ENCODE assay signal across 34 cellular contexts in the genomic region with DNA sequence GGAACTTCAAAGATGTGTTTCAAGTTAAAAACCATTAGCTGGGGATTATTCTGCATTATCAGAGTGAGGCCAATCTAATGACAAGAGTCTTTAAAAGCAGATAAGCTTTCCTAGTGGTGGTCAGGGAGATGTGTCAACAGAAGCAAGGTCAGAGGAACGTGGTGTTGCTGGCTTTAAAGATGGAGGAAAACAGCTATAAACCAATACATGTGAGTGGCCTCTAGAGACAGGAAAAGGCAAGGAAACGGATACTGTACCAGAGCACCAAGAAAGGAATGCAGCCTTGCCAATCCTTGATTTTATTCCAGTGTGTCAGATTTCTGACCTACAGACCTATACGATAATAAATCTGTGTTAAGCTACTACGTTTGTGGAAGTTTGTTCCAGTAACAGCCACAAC.
DNase-seq lines count a peak whose midpoint lies in the region; ATAC-seq and TF ChIP-seq lines count a peak whose summit lies in the region.
"Had no signal": no experiment of that assay in that cellular context is flagged by ENCODE, and none has a peak within 500 bp of the region (broad histone marks: within the 10 kb centered on the region; RNA-seq: fewer than 3 reads in every experiment).

No MANE protein-coding gene starts in this region.

- H3K27me3 Mint-ChIP-seq in WTC11 (ENCODE audit: low read depth) = no peaks in the 10 kb centered on the region
- H3K27me3 Mint-ChIP-seq: activated CD4-positive, alpha-beta memory T cell treated with anti-CD3 and anti-CD28 coated beads, Interleukin-2, amount 10 ng/mL, durations not matched to agents 7 days and 5 days; activated naive CD4-positive, alpha-beta T cell treated with anti-CD3 and anti-CD28 coated beads, Interleukin-2, amount 50 U/mL, for 24 hours; CD4-positive, alpha-beta T cell; IgD-negative memory B cell; naive B cell; progenitor cell of endocrine pancreas had no signal

- TF ChIP-seq CTCF in WTC11 (IDR thresholded peaks at IDR 0.05) = no peak

- peaks cover 32% of the 10 kb centered on the region for H3K9me3 Mint-ChIP-seq in WTC11

- no peak overlapping the region for H3K4me3 Mint-ChIP-seq in WTC11
- H3K4me3 Mint-ChIP-seq: activated CD4-positive, alpha-beta memory T cell treated with anti-CD3 and anti-CD28 coated beads, Interleukin-2, amount 10 ng/mL, durations not matched to agents 7 days and 5 days; activated naive CD4-positive, alpha-beta T cell treated with anti-CD3 and anti-CD28 coated beads, Interleukin-2, amount 50 U/mL, for 24 hours; CD4-positive, alpha-beta T cell; IgD-negative memory B cell; mesothelial cell of epicardium; naive B cell had no signal

- POLR2A ChIA-PET in WTC11 (lab: Charles Lee) = interaction anchor here (0.6 kb wide), 1 partner anchor 561 kb away, joined by 3 read pairs; no protein-coding TSS in a partner anchor

- H3K27ac Mint-ChIP-seq in WTC11 = no peak overlapping the region
- H3K27ac Mint-ChIP-seq: activated CD4-positive, alpha-beta memory T cell treated with anti-CD3 and anti-CD28 coated beads, Interleukin-2, amount 10 ng/mL, durations not matched to agents 7 days and 5 days; activated naive CD4-positive, alpha-beta T cell treated with anti-CD3 and anti-CD28 coated beads, Interleukin-2, amount 50 U/mL, for 24 hours; activated T-helper 2 cell treated with anti-CD3 and anti-CD28 coated beads, Interferon-gamma antibody, Interleukin-2, Interleukin-4, amounts not matched to agents 10 μg/mL and 5 μg/mL and 100 μg/mL, durations not matched to agents 14 hours and 24 hours and 36 hours; CD4-positive, alpha-beta T cell; IgD-negative memory B cell; mesothelial cell of epicardium; progenitor cell of endocrine pancreas had no signal

- H3K36me3 Mint-ChIP-seq in WTC11 = peaks cover 4% of the 10 kb centered on the region; the same call in 1 of the 2 replicates
- H3K36me3 Mint-ChIP-seq: activated naive CD4-positive, alpha-beta T cell treated with anti-CD3 and anti-CD28 coated beads, Interleukin-2, amount 50 U/mL, for 24 hours; IgD-negative memory B cell; naive B cell had no signal

- peak; percentile 69; the same call in 1 of the 2 replicates for ATAC-seq in WTC11
- no peak for ATAC-seq in GM18517 (IDR thresholded peaks at IDR 0.05; ENCODE audit: unreplicated experiment)
- ATAC-seq: left ventricle myocardium superior, SK-N-SH treated with all-trans-retinoic acid at 6 μM for 48 hours had no signal

- CTCF ChIA-PET in WTC11 (lab: Charles Lee) = no interaction called here

- DNase-seq in CMK (ENCODE audit: low read depth) (peak; percentile 33), NCI-H82 treated with DMSO at 0.1 percent for 48 hours (lab: John Stamatoyannopoulos, UW; ENCODE audit: unreplicated experiment) (peak; percentile 28), WTC11 (ENCODE audit: low spot score) (no peak), iPS DF 19.7 (ENCODE audit: low read depth, low spot score) (peak; percentile 9), ecto neural progenitor cell (ENCODE audit: low spot score) (no peak), SW 1271 (lab: John Stamatoyannopoulos, UW) (no peak), NCI-H1417 treated with DMSO at 0.1 percent for 48 hours (lab: John Stamatoyannopoulos, UW) (no peak)
- DNase-seq: activated CD4-positive, alpha-beta memory T cell treated with anti-CD3 and anti-CD28 coated beads, Interleukin-2, amount 10 ng/mL, durations not matched to agents 7 days and 5 days; activated CD4-positive, CD25-positive, alpha-beta regulatory T cell treated with anti-CD3 and anti-CD28 coated beads, Interleukin-2, amount 50 U/mL, for 72 hours; activated CD8-positive, alpha-beta memory T cell treated with anti-CD3 and anti-CD28 coated beads, Interleukin-2, amount 50 U/mL, for 48 hours; AML-193; CD4-positive, alpha-beta T cell; cortex of kidney; DMS 273 treated with DMSO at 0.1 percent for 48 hours; esophagus squamous epithelium; foreskin melanocyte; GM23248; left ventricle myocardium superior; naive B cell; NCI-H1105; NCI-H2029 treated with DMSO at 0.1 percent for 48 hours; NCI-H226; NCI-H69; sigmoid colon; stimulated activated naive CD4-positive, alpha-beta T cell; testis; uterus had no signal

- no peaks in the 10 kb centered on the region for H3K4me1 Mint-ChIP-seq in WTC11
- H3K4me1 Mint-ChIP-seq: activated CD4-positive, alpha-beta memory T cell treated with anti-CD3 and anti-CD28 coated beads, Interleukin-2, amount 10 ng/mL, durations not matched to agents 7 days and 5 days; activated naive CD4-positive, alpha-beta T cell treated with anti-CD3 and anti-CD28 coated beads, Interleukin-2, amount 50 U/mL, for 24 hours; naive B cell had no signal

TF ChIP-seq in WTC11, 78 proteins besides CTCF, POLR2A, EP300 and RAD21 (continues in another document):
- TF ChIP-seq, protein P1, sequence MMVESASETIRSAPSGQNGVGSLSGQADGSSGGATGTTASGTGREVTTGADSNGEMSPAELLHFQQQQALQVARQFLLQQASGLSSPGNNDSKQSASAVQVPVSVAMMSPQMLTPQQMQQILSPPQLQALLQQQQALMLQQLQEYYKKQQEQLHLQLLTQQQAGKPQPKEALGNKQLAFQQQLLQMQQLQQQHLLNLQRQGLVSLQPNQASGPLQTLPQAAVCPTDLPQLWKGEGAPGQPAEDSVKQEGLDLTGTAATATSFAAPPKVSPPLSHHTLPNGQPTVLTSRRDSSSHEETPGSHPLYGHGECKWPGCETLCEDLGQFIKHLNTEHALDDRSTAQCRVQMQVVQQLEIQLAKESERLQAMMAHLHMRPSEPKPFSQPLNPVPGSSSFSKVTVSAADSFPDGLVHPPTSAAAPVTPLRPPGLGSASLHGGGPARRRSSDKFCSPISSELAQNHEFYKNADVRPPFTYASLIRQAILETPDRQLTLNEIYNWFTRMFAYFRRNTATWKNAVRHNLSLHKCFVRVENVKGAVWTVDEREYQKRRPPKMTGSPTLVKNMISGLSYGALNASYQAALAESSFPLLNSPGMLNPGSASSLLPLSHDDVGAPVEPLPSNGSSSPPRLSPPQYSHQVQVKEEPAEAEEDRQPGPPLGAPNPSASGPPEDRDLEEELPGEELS (CRISPR knock-in tag; IDR thresholded peaks at IDR 0.05) = no peak
- TF ChIP-seq CREB1 (CRISPR knock-in tag; IDR thresholded peaks at IDR 0.05) (no peak), ATF1 (CRISPR knock-in tag; IDR thresholded peaks at IDR 0.05) (no peak), CBFB (CRISPR knock-in tag; IDR thresholded peaks at IDR 0.05; ENCODE audit: low read depth) (no peak), ZNF671 (CRISPR knock-in tag; IDR thresholded peaks at IDR 0.05) (no peak), ZNF121 (CRISPR knock-in tag; IDR thresholded peaks at IDR 0.05) (no peak)
- TF ChIP-seq, protein P2, sequence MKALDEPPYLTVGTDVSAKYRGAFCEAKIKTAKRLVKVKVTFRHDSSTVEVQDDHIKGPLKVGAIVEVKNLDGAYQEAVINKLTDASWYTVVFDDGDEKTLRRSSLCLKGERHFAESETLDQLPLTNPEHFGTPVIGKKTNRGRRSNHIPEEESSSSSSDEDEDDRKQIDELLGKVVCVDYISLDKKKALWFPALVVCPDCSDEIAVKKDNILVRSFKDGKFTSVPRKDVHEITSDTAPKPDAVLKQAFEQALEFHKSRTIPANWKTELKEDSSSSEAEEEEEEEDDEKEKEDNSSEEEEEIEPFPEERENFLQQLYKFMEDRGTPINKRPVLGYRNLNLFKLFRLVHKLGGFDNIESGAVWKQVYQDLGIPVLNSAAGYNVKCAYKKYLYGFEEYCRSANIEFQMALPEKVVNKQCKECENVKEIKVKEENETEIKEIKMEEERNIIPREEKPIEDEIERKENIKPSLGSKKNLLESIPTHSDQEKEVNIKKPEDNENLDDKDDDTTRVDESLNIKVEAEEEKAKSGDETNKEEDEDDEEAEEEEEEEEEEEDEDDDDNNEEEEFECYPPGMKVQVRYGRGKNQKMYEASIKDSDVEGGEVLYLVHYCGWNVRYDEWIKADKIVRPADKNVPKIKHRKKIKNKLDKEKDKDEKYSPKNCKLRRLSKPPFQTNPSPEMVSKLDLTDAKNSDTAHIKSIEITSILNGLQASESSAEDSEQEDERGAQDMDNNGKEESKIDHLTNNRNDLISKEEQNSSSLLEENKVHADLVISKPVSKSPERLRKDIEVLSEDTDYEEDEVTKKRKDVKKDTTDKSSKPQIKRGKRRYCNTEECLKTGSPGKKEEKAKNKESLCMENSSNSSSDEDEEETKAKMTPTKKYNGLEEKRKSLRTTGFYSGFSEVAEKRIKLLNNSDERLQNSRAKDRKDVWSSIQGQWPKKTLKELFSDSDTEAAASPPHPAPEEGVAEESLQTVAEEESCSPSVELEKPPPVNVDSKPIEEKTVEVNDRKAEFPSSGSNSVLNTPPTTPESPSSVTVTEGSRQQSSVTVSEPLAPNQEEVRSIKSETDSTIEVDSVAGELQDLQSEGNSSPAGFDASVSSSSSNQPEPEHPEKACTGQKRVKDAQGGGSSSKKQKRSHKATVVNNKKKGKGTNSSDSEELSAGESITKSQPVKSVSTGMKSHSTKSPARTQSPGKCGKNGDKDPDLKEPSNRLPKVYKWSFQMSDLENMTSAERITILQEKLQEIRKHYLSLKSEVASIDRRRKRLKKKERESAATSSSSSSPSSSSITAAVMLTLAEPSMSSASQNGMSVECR (CRISPR knock-in tag; IDR thresholded peaks at IDR 0.05; ENCODE audit: borderline replicate concordance) = no peak
- TF ChIP-seq, protein P3, sequence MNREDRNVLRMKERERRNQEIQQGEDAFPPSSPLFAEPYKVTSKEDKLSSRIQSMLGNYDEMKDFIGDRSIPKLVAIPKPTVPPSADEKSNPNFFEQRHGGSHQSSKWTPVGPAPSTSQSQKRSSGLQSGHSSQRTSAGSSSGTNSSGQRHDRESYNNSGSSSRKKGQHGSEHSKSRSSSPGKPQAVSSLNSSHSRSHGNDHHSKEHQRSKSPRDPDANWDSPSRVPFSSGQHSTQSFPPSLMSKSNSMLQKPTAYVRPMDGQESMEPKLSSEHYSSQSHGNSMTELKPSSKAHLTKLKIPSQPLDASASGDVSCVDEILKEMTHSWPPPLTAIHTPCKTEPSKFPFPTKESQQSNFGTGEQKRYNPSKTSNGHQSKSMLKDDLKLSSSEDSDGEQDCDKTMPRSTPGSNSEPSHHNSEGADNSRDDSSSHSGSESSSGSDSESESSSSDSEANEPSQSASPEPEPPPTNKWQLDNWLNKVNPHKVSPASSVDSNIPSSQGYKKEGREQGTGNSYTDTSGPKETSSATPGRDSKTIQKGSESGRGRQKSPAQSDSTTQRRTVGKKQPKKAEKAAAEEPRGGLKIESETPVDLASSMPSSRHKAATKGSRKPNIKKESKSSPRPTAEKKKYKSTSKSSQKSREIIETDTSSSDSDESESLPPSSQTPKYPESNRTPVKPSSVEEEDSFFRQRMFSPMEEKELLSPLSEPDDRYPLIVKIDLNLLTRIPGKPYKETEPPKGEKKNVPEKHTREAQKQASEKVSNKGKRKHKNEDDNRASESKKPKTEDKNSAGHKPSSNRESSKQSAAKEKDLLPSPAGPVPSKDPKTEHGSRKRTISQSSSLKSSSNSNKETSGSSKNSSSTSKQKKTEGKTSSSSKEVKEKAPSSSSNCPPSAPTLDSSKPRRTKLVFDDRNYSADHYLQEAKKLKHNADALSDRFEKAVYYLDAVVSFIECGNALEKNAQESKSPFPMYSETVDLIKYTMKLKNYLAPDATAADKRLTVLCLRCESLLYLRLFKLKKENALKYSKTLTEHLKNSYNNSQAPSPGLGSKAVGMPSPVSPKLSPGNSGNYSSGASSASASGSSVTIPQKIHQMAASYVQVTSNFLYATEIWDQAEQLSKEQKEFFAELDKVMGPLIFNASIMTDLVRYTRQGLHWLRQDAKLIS (CRISPR knock-in tag; IDR thresholded peaks at IDR 0.05; ENCODE audit: borderline replicate concordance) = no peak

Comparison
In these comparisons a context has a peak if more than half of its experiments do, and no peak if none do; other contexts are left out.
1. DNase-seq: peak in CMK (single experiment), NCI-H82 treated with DMSO at 0.1 percent for 48 hours (single experiment) and iPS DF 19.7 (single experiment); none in WTC11 (single experiment), ecto neural progenitor cell (single experiment), SW 1271 (0 of 2) and NCI-H1417 treated with DMSO at 0.1 percent for 48 hours (single experiment).